Comparison of ENCODE assay signal across 11 cellular contexts in the genomic region with DNA sequence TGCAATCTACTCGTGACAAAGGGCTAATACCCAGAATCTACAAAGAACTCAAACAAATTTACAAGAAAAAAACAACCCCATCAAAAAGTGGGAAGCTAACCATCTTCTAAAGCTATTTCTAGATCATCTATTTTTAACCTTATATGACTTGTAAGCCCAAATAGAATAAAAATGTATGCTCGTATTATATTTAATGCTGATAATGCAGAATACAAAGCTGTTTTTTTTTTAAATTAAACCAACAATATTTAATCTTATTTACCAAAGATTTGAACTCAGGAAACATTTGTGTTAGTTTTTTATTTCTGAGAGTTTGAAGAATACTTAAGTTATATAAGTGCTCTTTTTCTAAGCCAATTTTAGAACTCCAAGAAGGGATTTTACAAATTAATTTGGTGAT.
"Had no signal": no experiment of that assay in that cellular context is flagged by ENCODE, and none has a peak within 500 bp of the region (broad histone marks: within the 10 kb centered on the region; RNA-seq: fewer than 3 reads in every experiment).

No MANE protein-coding gene starts in this region.

- H3K9me3 ChIP-seq: HAP-1 had no signal

- H3K4me2 ChIP-seq: GM23338 had no signal

- H3K9ac ChIP-seq: GM23248 had no signal

- H3K36me3 ChIP-seq: HAP-1 had no signal

- FAIRE-seq: H1, H54 had no signal

- H3K4me1 ChIP-seq: HAP-1 had no signal

- DNase-seq: GM23248, GOT3, H7, H9, HCEC 1CT, HFFc6 had no signal

- ATAC-seq: GM23338, HCT116 had no signal

- H2AFZ ChIP-seq: GM23248, GM23338 had no signal

- H3K4me3 ChIP-seq: GM23248, GM23338, HAP-1 had no signal

- H3K27ac ChIP-seq: GM23248 had no signal
